8 cellular contexts compared by ENCODE assay signal in genomic region chr2:233832869-233833812, GRCh38. TPM values are rescaled to one million over a fixed set of nuclear protein-coding genes. Genes with fewer than 3 reads are reported as not detected.
DNase-seq lines count a peak whose midpoint lies in the region; ATAC-seq and TF ChIP-seq lines count a peak whose summit lies in the region.

No MANE protein-coding gene starts in this region.

- peaks cover 75% of the 10 kb centered on the region for H3K4me1 ChIP-seq in BLaER1
- no peaks in the 10 kb centered on the region for H3K4me1 ChIP-seq in HCT116 (ENCODE audit: control insufficient read depth in 1 of 2, insufficient read depth in 2 of 2, low read length in 2 of 2)
- peaks cover 22% of the 10 kb centered on the region for H3K4me1 ChIP-seq in SJSA1 (replicated peaks)
- no peaks in the 10 kb centered on the region for H3K4me1 ChIP-seq in effector memory CD4-positive, alpha-beta T cell (ENCODE audit: control insufficient read depth, insufficient read depth, low read length, poor library complexity, severe bottlenecking)

- ATAC-seq in HCT116, result peak; percentile 71

- TSS peak; percentile 19 for BruUV-seq in HCT116 (replicated peaks; lab: Mats Ljungman, UMichigan)

- no peaks in the 10 kb centered on the region for H3K27me3 ChIP-seq in BLaER1
- H3K27me3 ChIP-seq in HCT116 (ENCODE audit: insufficient read depth, low read length), result no peaks in the 10 kb centered on the region
- H3K27me3 ChIP-seq in SJSA1 (replicated peaks), result no peaks in the 10 kb centered on the region
- H3K27me3 ChIP-seq in effector memory CD4-positive, alpha-beta T cell (replicated peaks; ENCODE audit: control insufficient read depth, insufficient read depth, low read length, poor library complexity, severe bottlenecking), result no peaks in the 10 kb centered on the region

- H3K27ac ChIP-seq in BLaER1 (peak overlapping the region; percentile 31), HCT116 (ENCODE audit: low read depth, low read length) (no peak overlapping the region), SJSA1 (no peak overlapping the region)
- H3K27ac ChIP-seq in effector memory CD4-positive, alpha-beta T cell (ENCODE audit: insufficient read depth, low read length, poor library complexity, severe bottlenecking), result no peak overlapping the region

- H3K36me3 ChIP-seq in BLaER1, result peaks cover 42% of the 10 kb centered on the region
- peaks cover 28 to 33% of the 10 kb centered on the region in 2 experiments for H3K36me3 ChIP-seq in HCT116 (ENCODE audit: control insufficient read depth in 1 of 2, insufficient read depth in 2 of 2, low read length in 2 of 2)
- H3K36me3 ChIP-seq in SJSA1, result peaks cover 45% of the 10 kb centered on the region
- H3K36me3 ChIP-seq in effector memory CD4-positive, alpha-beta T cell (ENCODE audit: control insufficient read depth, insufficient read depth, low read length), result no peaks in the 10 kb centered on the region

- H2AFZ ChIP-seq in HCT116 (ENCODE audit: low read depth, low read length, poor library complexity, severe bottlenecking), result no peak overlapping the region

- CTCF ChIA-PET in HCT116 (lab: Charles Lee), result interaction anchor here (1.0 to 1.8 kb wide), 3 partner anchors 25 to 582 kb away, joined by 3 to 5 read pairs (median 3); partner anchors contain the start of gene ATG16L1

- peaks cover 39% of the 10 kb centered on the region for H3K79me2 ChIP-seq in HCT116 (ENCODE audit: insufficient read depth, low read length)

- POLR2A ChIA-PET in HCT116 (lab: Charles Lee), result no interaction called here

- intact Hi-C loops in HCT116 (cut with micrococcal nuclease), result loop anchor here (10.0 kb wide), 1 partner anchor 348 kb away; no protein-coding TSS in a partner anchor

- TF ChIP-seq RAD21 in HCT116 (IDR thresholded peaks at IDR 0.05; ENCODE audit: low read depth), result peak; percentile 58

- no peak overlapping the region for H3K9ac ChIP-seq in BLaER1
- no peak overlapping the region for H3K9ac ChIP-seq in HCT116 (ENCODE audit: low read length)

- no peak for TF ChIP-seq POLR2A in HCT116 (IDR thresholded peaks at IDR 0.05; ENCODE audit: borderline replicate concordance, extremely low read depth, insufficient read depth, insufficient read length)

- no peaks in the 10 kb centered on the region for H3K9me2 ChIP-seq in HCT116 (ENCODE audit: insufficient read depth)

- H3K4me2 ChIP-seq in BLaER1 (peak overlapping the region; percentile 91), HCT116 (ENCODE audit: low read length) (no peak overlapping the region)

- peaks cover 35% of the 10 kb centered on the region for H4K20me1 ChIP-seq in BLaER1
- peaks cover 6% of the 10 kb centered on the region; the same call in 1 of the 2 replicates for H4K20me1 ChIP-seq in HCT116 (ENCODE audit: insufficient read depth)

- RAD21 ChIA-PET in HCT116 (lab: Charles Lee; ENCODE audit: low non-redundant PET in 1 of 2, low total read pairs in 2 of 2, uncharacterized antibody in 2 of 2, unreplicated experiment in 2 of 2), result no interaction called here

- H3K9me3 ChIP-seq in BLaER1 (no peaks in the 10 kb centered on the region), HCT116 (ENCODE audit: control insufficient read depth in 1 of 2, insufficient read depth in 1 of 2, low read depth in 1 of 2, low read length in 2 of 2) (no peaks in the 10 kb centered on the region), SJSA1 (replicated peaks) (no peaks in the 10 kb centered on the region)
- H3K9me3 ChIP-seq in effector memory CD4-positive, alpha-beta T cell (ENCODE audit: control insufficient read depth, low read length), result no peaks in the 10 kb centered on the region

- H3K4me3 ChIP-seq in BLaER1, result no peak overlapping the region
- no peak overlapping the region for H3K4me3 ChIP-seq in HCT116 (replicated peaks in 1 of 2; ENCODE audit: low read depth in 1 of 2, low read length in 2 of 2)
- no peak overlapping the region for H3K4me3 ChIP-seq in SJSA1
- H3K4me3 ChIP-seq in effector memory CD4-positive, alpha-beta T cell (ENCODE audit: insufficient read depth, low read depth, low read length, poor library complexity, severe bottlenecking), result no peak overlapping the region

- TF ChIP-seq CTCF in HCT116 (IDR thresholded peaks at IDR 0.05 in 2 of 3, conservative IDR thresholded peaks at IDR 0.05 in 1 of 3; ENCODE audit: borderline replicate concordance in 1 of 3, insufficient read depth in 1 of 3, low read depth in 2 of 3, low read length in 2 of 3), result peak in 1 of 3 experiments; percentile 31; a peak in 2 of 6 replicates

- DNase-seq in HCT116 (ENCODE audit: low read depth, low spot score) (peak; percentile 7), SJSA1 (ENCODE audit: low read depth in 1 of 2, low spot score in 2 of 2) (peak; percentile 49 to 61), iPS DF 4.7 (ENCODE audit: extremely low read depth, low spot score) (peak; percentile 68), OCI-M2 (lab: John Stamatoyannopoulos, UW; ENCODE audit: unreplicated experiment) (no peak)
- no peak for DNase-seq in effector memory CD4-positive, alpha-beta T cell
- DNase-seq in stimulated activated CD4-positive, alpha-beta T cell treated with anti-CD3 and anti-CD28 coated beads, Interleukin-12 subunit alpha, Interleukin-12 subunit beta, amount 100 ng/mL, for 4 hours, result no peak
- DNase-seq in activated CD4-positive, alpha-beta T cell treated with anti-CD3 and anti-CD28 coated beads, Interleukin-2, amount 50 U/mL, for 4 hours, result no peak

TF ChIP-seq in HCT116, 20 proteins besides CTCF, POLR2A, EP300 and RAD21:
- TF ChIP-seq EGR1 (IDR thresholded peaks at IDR 0.05; ENCODE audit: low read depth) (no peak), POLR2AphosphoS5 (IDR thresholded peaks at IDR 0.05; ENCODE audit: low read depth, low read length) (peak; percentile 11; the same call in 1 of the 2 replicates), YY1 (IDR thresholded peaks at IDR 0.05; ENCODE audit: extremely low read depth, insufficient replicate concordance, low read depth, low read length) (no peak), ATF3 (IDR thresholded peaks at IDR 0.05) (no peak), EZH2phosphoT487 (IDR thresholded peaks at IDR 0.05; ENCODE audit: borderline replicate concordance) (no peak)

RNA-seq across cellular contexts. Expression of gene HJURP, which starts 21.2 kb away (rescaled TPM):
- total RNA-seq in HCT116 (2021; ENCODE audit: unreplicated experiment), result 64.1 TPM
- 68.9 and 72.0 TPM in 2 replicates for polyA plus RNA-seq in HCT116 (2012)
- total RNA-seq in SJSA1 (2014; rRNA removed; shearing (Covaris generic)), result 73.2 and 81.4 TPM in 2 replicates

RNA-seq across cellular contexts. Expression of gene MROH2A, which starts 55.0 kb away (rescaled TPM):
- not detected for total RNA-seq in HCT116 (2021; ENCODE audit: unreplicated experiment)
- polyA plus RNA-seq in HCT116 (2012), result not detected in 2 replicates
- total RNA-seq in SJSA1 (2014; rRNA removed; shearing (Covaris generic)), result not detected in 2 replicates

Comparison
In these comparisons a context has a peak if more than half of its experiments do, and no peak if none do; other contexts are left out.
1. DNase-seq: peak in HCT116 (single experiment), SJSA1 (2 of 2) and iPS DF 4.7 (single experiment); none in effector memory CD4-positive, alpha-beta T cell (0 of 3), OCI-M2 (single experiment), stimulated activated CD4-positive, alpha-beta T cell treated with anti-CD3 and anti-CD28 coated beads, Interleukin-12 subunit alpha, Interleukin-12 subunit beta, amount 100 ng/mL, for 4 hours (single experiment) and activated CD4-positive, alpha-beta T cell treated with anti-CD3 and anti-CD28 coated beads, Interleukin-2, amount 50 U/mL, for 4 hours (0 of 2).